Comparison of ENCODE assay signal across 2 cellular contexts in the genomic region with DNA sequence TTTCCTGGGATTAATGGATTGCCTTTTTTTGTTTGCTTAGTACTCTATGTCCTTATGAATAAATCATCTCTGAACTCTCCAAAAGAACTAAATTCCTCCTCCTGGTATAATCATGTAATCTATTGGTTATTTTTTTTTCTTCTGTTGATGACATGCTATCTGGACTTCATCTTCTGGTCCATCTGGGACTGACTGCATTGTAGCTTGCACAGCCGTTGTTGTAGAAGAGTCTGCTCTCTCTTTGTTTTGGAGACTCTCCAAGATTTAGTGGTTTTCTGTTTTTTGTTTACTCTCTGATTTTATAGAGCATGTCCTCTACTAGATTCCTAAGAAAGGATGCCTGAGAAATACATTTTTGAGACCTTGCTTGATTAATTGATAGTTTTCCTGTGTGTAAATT.
TF ChIP-seq lines count a peak whose summit lies in the region.

No MANE protein-coding gene starts in this region.

TF ChIP-seq in IMR-90, 13 proteins besides CTCF, POLR2A, EP300 and RAD21:
- TF ChIP-seq RFX5 (IDR thresholded peaks at IDR 0.05; ENCODE audit: low read depth, low read length) (no peak), MAFK (IDR thresholded peaks at IDR 0.05; ENCODE audit: low read depth, low read length) (no peak), CHD1 (IDR thresholded peaks at IDR 0.05; ENCODE audit: low read depth, low read length) (no peak), NFE2L2 (IDR thresholded peaks at IDR 0.05; ENCODE audit: low read depth, low read length) (no peak), SMC3 (IDR thresholded peaks at IDR 0.05; ENCODE audit: low read depth, low read length) (no peak), BHLHE40 (IDR thresholded peaks at IDR 0.05; ENCODE audit: low read depth, low read length) (no peak), FOS (IDR thresholded peaks at IDR 0.05; ENCODE audit: low read depth, low read length) (no peak), RCOR1 (IDR thresholded peaks at IDR 0.05; ENCODE audit: insufficient replicate concordance, low read length) (no peak), CEBPB (IDR thresholded peaks at IDR 0.05; ENCODE audit: low read depth, low read length) (no peak), MAZ (IDR thresholded peaks at IDR 0.05; ENCODE audit: borderline replicate concordance, low read depth, low read length) (no peak), MXI1 (IDR thresholded peaks at IDR 0.05; ENCODE audit: borderline replicate concordance, low read depth, low read length) (no peak)
- TF ChIP-seq, protein P1, sequence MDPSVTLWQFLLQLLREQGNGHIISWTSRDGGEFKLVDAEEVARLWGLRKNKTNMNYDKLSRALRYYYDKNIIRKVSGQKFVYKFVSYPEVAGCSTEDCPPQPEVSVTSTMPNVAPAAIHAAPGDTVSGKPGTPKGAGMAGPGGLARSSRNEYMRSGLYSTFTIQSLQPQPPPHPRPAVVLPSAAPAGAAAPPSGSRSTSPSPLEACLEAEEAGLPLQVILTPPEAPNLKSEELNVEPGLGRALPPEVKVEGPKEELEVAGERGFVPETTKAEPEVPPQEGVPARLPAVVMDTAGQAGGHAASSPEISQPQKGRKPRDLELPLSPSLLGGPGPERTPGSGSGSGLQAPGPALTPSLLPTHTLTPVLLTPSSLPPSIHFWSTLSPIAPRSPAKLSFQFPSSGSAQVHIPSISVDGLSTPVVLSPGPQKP (IDR thresholded peaks at IDR 0.05; ENCODE audit: borderline replicate concordance, low read depth, low read length): no peak
- TF ChIP-seq, protein P2, sequence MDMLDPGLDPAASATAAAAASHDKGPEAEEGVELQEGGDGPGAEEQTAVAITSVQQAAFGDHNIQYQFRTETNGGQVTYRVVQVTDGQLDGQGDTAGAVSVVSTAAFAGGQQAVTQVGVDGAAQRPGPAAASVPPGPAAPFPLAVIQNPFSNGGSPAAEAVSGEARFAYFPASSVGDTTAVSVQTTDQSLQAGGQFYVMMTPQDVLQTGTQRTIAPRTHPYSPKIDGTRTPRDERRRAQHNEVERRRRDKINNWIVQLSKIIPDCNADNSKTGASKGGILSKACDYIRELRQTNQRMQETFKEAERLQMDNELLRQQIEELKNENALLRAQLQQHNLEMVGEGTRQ (IDR thresholded peaks at IDR 0.05; ENCODE audit: low read depth, low read length): no peak

TF ChIP-seq in K562, 482 proteins besides CTCF, POLR2A, EP300 and RAD21:
- no peak for TF ChIP-seq CHD1 (IDR thresholded peaks at IDR 0.05; ENCODE audit: low read length)
- no peak for TF ChIP-seq SMAD1 (IDR thresholded peaks at IDR 0.05; ENCODE audit: low read depth, low read length, partially characterized antibody)
- peak; percentile 48; the same call in 1 of the 2 replicates for TF ChIP-seq NFIC (IDR thresholded peaks at IDR 0.05)
- no peak for TF ChIP-seq TEAD1 (CRISPR knock-in tag; IDR thresholded peaks at IDR 0.05)
- TF ChIP-seq FOXA3 (CRISPR knock-in tag; conservative IDR thresholded peaks at IDR 0.05 in 1 of 2, IDR thresholded peaks at IDR 0.05 in 1 of 2): 0 out of 4 replicates have a peak, but pooled peaks of 1 of the 2 experiments have one; percentile 32
- TF ChIP-seq BMI1 (IDR thresholded peaks at IDR 0.05; ENCODE audit: low read length): no peak
- no peak for TF ChIP-seq ZNF24 (IDR thresholded peaks at IDR 0.05)
- TF ChIP-seq RCOR1 (IDR thresholded peaks at IDR 0.05; ENCODE audit: borderline replicate concordance in 1 of 2, low read depth in 2 of 2, low read length in 2 of 2): 0 out of 4 replicates have a peak, but pooled peaks of 1 of the 2 experiments have one; percentile 51
- TF ChIP-seq, protein P3, sequence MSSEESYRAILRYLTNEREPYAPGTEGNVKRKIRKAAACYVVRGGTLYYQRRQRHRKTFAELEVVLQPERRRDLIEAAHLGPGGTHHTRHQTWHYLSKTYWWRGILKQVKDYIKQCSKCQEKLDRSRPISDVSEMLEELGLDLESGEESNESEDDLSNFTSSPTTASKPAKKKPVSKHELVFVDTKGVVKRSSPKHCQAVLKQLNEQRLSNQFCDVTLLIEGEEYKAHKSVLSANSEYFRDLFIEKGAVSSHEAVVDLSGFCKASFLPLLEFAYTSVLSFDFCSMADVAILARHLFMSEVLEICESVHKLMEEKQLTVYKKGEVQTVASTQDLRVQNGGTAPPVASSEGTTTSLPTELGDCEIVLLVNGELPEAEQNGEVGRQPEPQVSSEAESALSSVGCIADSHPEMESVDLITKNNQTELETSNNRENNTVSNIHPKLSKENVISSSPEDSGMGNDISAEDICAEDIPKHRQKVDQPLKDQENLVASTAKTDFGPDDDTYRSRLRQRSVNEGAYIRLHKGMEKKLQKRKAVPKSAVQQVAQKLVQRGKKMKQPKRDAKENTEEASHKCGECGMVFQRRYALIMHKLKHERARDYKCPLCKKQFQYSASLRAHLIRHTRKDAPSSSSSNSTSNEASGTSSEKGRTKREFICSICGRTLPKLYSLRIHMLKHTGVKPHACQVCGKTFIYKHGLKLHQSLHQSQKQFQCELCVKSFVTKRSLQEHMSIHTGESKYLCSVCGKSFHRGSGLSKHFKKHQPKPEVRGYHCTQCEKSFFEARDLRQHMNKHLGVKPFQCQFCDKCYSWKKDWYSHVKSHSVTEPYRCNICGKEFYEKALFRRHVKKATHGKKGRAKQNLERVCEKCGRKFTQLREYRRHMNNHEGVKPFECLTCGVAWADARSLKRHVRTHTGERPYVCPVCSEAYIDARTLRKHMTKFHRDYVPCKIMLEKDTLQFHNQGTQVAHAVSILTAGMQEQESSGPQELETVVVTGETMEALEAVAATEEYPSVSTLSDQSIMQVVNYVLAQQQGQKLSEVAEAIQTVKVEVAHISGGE (CRISPR knock-in tag; IDR thresholded peaks at IDR 0.05): no peak
- no peak for TF ChIP-seq BRF1 (IDR thresholded peaks at IDR 0.05; ENCODE audit: borderline replicate concordance, extremely low read depth, insufficient read length)
- peak; percentile 59 to 67; a peak in 3 of 4 replicates for TF ChIP-seq KDM1A (IDR thresholded peaks at IDR 0.05)
